Comparison of ENCODE assay signal across 18 cellular contexts in the genomic region with DNA sequence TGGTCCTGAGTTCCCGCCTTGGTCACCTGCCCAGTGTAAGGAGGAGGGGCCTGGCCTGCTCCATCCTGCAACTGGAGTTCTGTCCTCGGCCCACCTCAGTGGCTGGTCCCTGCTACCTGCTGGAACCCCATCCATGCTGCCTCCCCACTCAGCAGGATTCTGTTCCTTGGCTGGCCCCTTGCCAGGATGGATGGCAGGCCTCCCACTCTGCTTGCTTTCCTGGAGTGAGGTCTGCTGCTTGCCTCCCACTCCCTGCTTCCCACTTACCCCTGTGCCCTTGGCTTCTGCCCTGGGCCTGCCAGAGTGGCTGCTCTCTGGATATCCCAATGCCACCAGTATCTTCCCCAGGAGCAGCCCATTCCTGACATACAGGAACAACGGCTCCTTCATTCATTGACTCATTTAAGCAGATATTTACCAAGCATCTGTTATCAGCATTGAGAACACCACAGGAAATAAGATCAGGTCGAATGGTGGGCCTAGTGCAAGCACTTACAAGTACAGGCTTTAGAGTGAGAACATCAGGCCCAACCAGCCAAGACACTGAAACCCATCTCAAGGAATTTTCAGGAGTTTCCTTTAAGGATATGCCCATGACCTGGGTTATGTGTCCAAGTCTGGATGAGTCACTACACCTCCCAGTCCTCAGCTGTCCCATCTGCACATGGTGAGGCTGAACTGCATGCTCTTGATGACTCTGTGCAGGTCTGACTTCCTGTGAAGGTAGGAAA. TPM values are rescaled to one million over a fixed set of nuclear protein-coding genes. Genes with fewer than 3 reads are reported as not detected.
DNase-seq lines count a peak whose midpoint lies in the region; ATAC-seq, FAIRE-seq and TF ChIP-seq lines count a peak whose summit lies in the region.
"Had no signal": no experiment of that assay in that cellular context is flagged by ENCODE, and none has a peak within 500 bp of the region (broad histone marks: within the 10 kb centered on the region; RNA-seq: fewer than 3 reads in every experiment).

No MANE protein-coding gene starts in this region.

- H3K27ac Mint-ChIP-seq in Calu3 (ENCODE audit: unreplicated experiment) = no peak overlapping the region
- H3K27ac Mint-ChIP-seq: activated naive CD8-positive, alpha-beta T cell treated with anti-CD3 and anti-CD28 coated beads for 36 hours; activated T-cell treated with anti-CD3 and anti-CD28 coated beads, Interleukin-2, amount 50 U/mL, for 24 hours had no signal

- peaks cover 5% of the 10 kb centered on the region for H3K36me3 Mint-ChIP-seq in Calu3 (ENCODE audit: insufficient read depth, unreplicated experiment)
- H3K36me3 Mint-ChIP-seq: activated naive CD8-positive, alpha-beta T cell treated with anti-CD3 and anti-CD28 coated beads for 36 hours; CD4-positive, alpha-beta memory T cell had no signal

- no TSS peak for BruUV-seq in Calu3 (replicated peaks; lab: Mats Ljungman, UMichigan)

- intact Hi-C loops in Calu3 (cut with micrococcal nuclease; ENCODE audit: unreplicated experiment) (loop anchor here (2.0 kb wide), 1 partner anchor 77 kb away; no protein-coding TSS in a partner anchor), aorta (cut with DNase I) (no loop called here)

- DNase-seq in H54 (ENCODE audit: insufficient read length, low spot score) (peak; percentile 54), NCI-H69 (lab: John Stamatoyannopoulos, UW) (peak; percentile 16), epithelial cell of prostate (ENCODE audit: low read depth, low spot score) (peak; percentile 14), pulmonary artery endothelial cell (ENCODE audit: low read depth, low spot score) (peak; percentile 71), Calu3 (no peak), erythroblast (lab: John Stamatoyannopoulos, UW) (no peak), aorta (no peak)
- DNase-seq in activated naive CD4-positive, alpha-beta T cell (lab: John Stamatoyannopoulos, UW) = no peak
- DNase-seq: activated CD4-positive, alpha-beta T cell treated with anti-CD3 and anti-CD28 coated beads, Interleukin-2, amount 50 U/mL, for 4 hours; activated naive CD8-positive, alpha-beta T cell treated with anti-CD3 and anti-CD28 coated beads for 36 hours; activated T-cell treated with anti-CD3 and anti-CD28 coated beads, Interleukin-2, amount 50 U/mL, for 24 hours; NCI-H1105 treated with DMSO at 0.1 percent for 48 hours; NCI-H2171 treated with DMSO at 0.1 percent for 48 hours; posterior cingulate gyrus; stimulated activated CD4-positive, alpha-beta T cell treated with anti-CD3 and anti-CD28 coated beads, Interleukin-12 subunit alpha, Interleukin-12 subunit beta, amount 100 ng/mL, for 4 hours had no signal

- no peak overlapping the region for H3K4me3 Mint-ChIP-seq in Calu3 (ENCODE audit: low read depth, unreplicated experiment)
- H3K4me3 Mint-ChIP-seq: activated naive CD8-positive, alpha-beta T cell treated with anti-CD3 and anti-CD28 coated beads for 36 hours; activated T-cell treated with anti-CD3 and anti-CD28 coated beads, Interleukin-2, amount 50 U/mL, for 24 hours; CD4-positive, alpha-beta memory T cell had no signal

- no peaks in the 10 kb centered on the region for H3K27me3 Mint-ChIP-seq in Calu3 (ENCODE audit: unreplicated experiment)
- H3K27me3 Mint-ChIP-seq: activated naive CD8-positive, alpha-beta T cell treated with anti-CD3 and anti-CD28 coated beads for 36 hours; activated T-cell treated with anti-CD3 and anti-CD28 coated beads, Interleukin-2, amount 50 U/mL, for 24 hours; CD4-positive, alpha-beta memory T cell had no signal

- ATAC-seq in aorta (ENCODE audit: low FRiP score) = no peak
- ATAC-seq: left lobe of liver had no signal

- H3K36me3 ChIP-seq in aorta (ENCODE audit: control insufficient read depth in 1 of 2, insufficient read depth in 2 of 2, low read length in 1 of 2) = no peaks in the 10 kb centered on the region

- H3K4me1 ChIP-seq in aorta (ENCODE audit: control insufficient read depth in 1 of 2, insufficient read depth in 2 of 2, low read length in 2 of 2) = no peaks in the 10 kb centered on the region

- CTCF ChIA-PET in Calu3 (lab: Charles Lee) = interaction anchor here (0.6 kb wide), 1 partner anchor 164 kb away, joined by 4 read pairs; no protein-coding TSS in a partner anchor

- no peak for TF ChIP-seq CTCF in Calu3 (IDR thresholded peaks at IDR 0.05; ENCODE audit: unreplicated experiment)

- no peaks in the 10 kb centered on the region for H3K9me3 Mint-ChIP-seq in Calu3 (ENCODE audit: low read depth, unreplicated experiment)
- H3K9me3 Mint-ChIP-seq: activated naive CD8-positive, alpha-beta T cell treated with anti-CD3 and anti-CD28 coated beads for 36 hours; activated T-cell treated with anti-CD3 and anti-CD28 coated beads, Interleukin-2, amount 50 U/mL, for 24 hours; CD4-positive, alpha-beta memory T cell had no signal

- no peak for FAIRE-seq in H54 (lab: Jason Lieb, UNC)

- H3K27ac ChIP-seq in epithelial cell of prostate = no peak overlapping the region
- no peak overlapping the region for H3K27ac ChIP-seq in aorta (ENCODE audit: low read depth in 1 of 2, low read length in 2 of 2)
- H3K27ac ChIP-seq: hepatocyte had no signal

- no peaks in the 10 kb centered on the region for H3K9me3 ChIP-seq in aorta (ENCODE audit: control insufficient read depth, low read length)

- TF ChIP-seq POLR2A in H54 (IDR thresholded peaks at IDR 0.05; ENCODE audit: low read depth, low read length) (no peak), erythroblast (IDR thresholded peaks at IDR 0.05; ENCODE audit: low read length) (no peak)

- H3K4me3 ChIP-seq in aorta (ENCODE audit: low read length in 2 of 2) = no peak overlapping the region
- H3K4me3 ChIP-seq: hepatocyte had no signal

- no peaks in the 10 kb centered on the region for H3K27me3 ChIP-seq in aorta (ENCODE audit: control insufficient read depth in 1 of 2, insufficient read depth in 2 of 2, low read length in 1 of 2)
- H3K27me3 ChIP-seq: hepatocyte had no signal

- 59 to 74% methylated on average over 4 of the region's 4 CpGs for WGBS in aorta, 2 donors

- H3K4me1 Mint-ChIP-seq in Calu3 (ENCODE audit: low read depth, unreplicated experiment) = peaks cover 9% of the 10 kb centered on the region
- H3K4me1 Mint-ChIP-seq: activated naive CD8-positive, alpha-beta T cell treated with anti-CD3 and anti-CD28 coated beads for 36 hours had no signal

RNA-seq across cellular contexts. Expression of a gene that starts 17.0 kb away (rescaled TPM):
- total RNA-seq in pulmonary artery endothelial cell = 0.07 and 0.21 TPM in 2 replicates
- total RNA-seq in Calu3 (2022) = not detected in 2 replicates
- 1 to 10 TPM in 1 of 2 donors, not detected in 1; 1.4 TPM for total RNA-seq in aorta
- under 1 TPM in 1 of 2 donors, not detected in 1; 0.84 TPM for polyA plus RNA-seq in aorta
- total RNA-seq: activated naive CD8-positive, alpha-beta T cell treated with anti-CD3 and anti-CD28 coated beads for 36 hours; CD4-positive, alpha-beta memory T cell; hepatocyte; left lobe of liver had no signal
- polyA plus RNA-seq: CD4-positive, alpha-beta memory T cell; hepatocyte had no signal

Comparison
In these comparisons a context has a peak if more than half of its experiments do, and no peak if none do; other contexts are left out.
1. DNase-seq: peak in H54 (single experiment), NCI-H69 (single experiment), epithelial cell of prostate (single experiment) and pulmonary artery endothelial cell (single experiment); none in Calu3 (single experiment), activated naive CD4-positive, alpha-beta T cell (0 of 4), erythroblast (0 of 2) and aorta (0 of 2).